ENCODE assay signal across 8 cellular contexts in genomic region chr5:60843693-60844428, GRCh38. TPM values are rescaled to one million over a fixed set of nuclear protein-coding genes. Genes with fewer than 3 reads are reported as not detected.
A peak's percentile ranks its signal among the peaks of the same experiment; 100 is the strongest.
DNase-seq lines count a peak whose midpoint lies in the region; ATAC-seq, FAIRE-seq and TF ChIP-seq lines count a peak whose summit lies in the region.

Gene ELOVL7 (minus strand): TSS chr5:60844269. CDS start chr5:60787397, 56,872 bp downstream.

- POLR2A ChIA-PET in IMR-90 (lab: Charles Lee; ENCODE audit: unreplicated experiment) (no interaction called here), K562 (lab: Yijun Ruan, JAX) (interaction anchor here (0.6 to 1.6 kb wide), 4 partner anchors 9 to 1886 kb away, joined by 3 to 7 read pairs (median 3); no protein-coding TSS in a partner anchor)

- no peak within 1 kb of the TSS for H2AK5ac ChIP-seq in IMR-90 (ENCODE audit: low read depth, low read length)

- CTCF ChIA-PET in IMR-90 (lab: Yijun Ruan, JAX) = interaction anchor here (0.5 to 0.6 kb wide), 2 partner anchors 9 to 14 kb away, joined by 3 read pairs; no protein-coding TSS in a partner anchor
- CTCF ChIA-PET in K562 (lab: Yijun Ruan, JAX; ENCODE audit: low intra/inter-chr PET ratio) = no interaction called here

- H2AFZ ChIP-seq in IMR-90 (replicated peaks; ENCODE audit: low read length, poor library complexity) = peak within 1 kb of the TSS; percentile 88
- peak within 1 kb of the TSS; percentile 87 for H2AFZ ChIP-seq in K562 (ENCODE audit: low read depth, low read length)

- H3K18ac ChIP-seq in IMR-90 (ENCODE audit: low read depth, low read length) = no peak within 1 kb of the TSS

- in situ Hi-C loops in IMR-90 (cut with MboI; ENCODE audit: low sequenced_read_pairs) = no loop called here
- in situ Hi-C loops in K562 (cut with MboI) = no loop called here

- H3K9ac ChIP-seq in IMR-90 (ENCODE audit: low read depth, low read length) (no peak within 1 kb of the TSS), K562 (ENCODE audit: insufficient read depth in 1 of 2, low read depth in 2 of 2, low read length in 2 of 2) (peak within 1 kb of the TSS; percentile 56 to 89)

- TF ChIP-seq CTCF in IMR-90 (conservative IDR thresholded peaks at IDR 0.05; ENCODE audit: low read depth, low read length) (0 out of 2 replicates have a peak, but pooled peaks have one; percentile 27), K562 (IDR thresholded peaks at IDR 0.05 in 2 of 3, conservative IDR thresholded peaks at IDR 0.05 in 1 of 3; ENCODE audit: insufficient read depth in 2 of 3, low read depth in 1 of 3, low read length in 3 of 3) (peak; percentile 28 to 69 (median 59); a peak in 4 of 6 replicates)

- H3K56ac ChIP-seq in IMR-90 (ENCODE audit: extremely low read depth, insufficient read depth, low read length) = no peak within 1 kb of the TSS

- no peak within 1 kb of the TSS for H4K8ac ChIP-seq in IMR-90 (ENCODE audit: low read depth in 2 of 2, low read length in 2 of 2)

- no TSS peak for BruUV-seq in IMR-90 (replicated peaks; lab: Mats Ljungman, UMichigan)
- BruUV-seq in K562 (replicated peaks; lab: Mats Ljungman, UMichigan) = no TSS peak

- H3K4me1 ChIP-seq in IMR-90 (ENCODE audit: control insufficient read depth, insufficient read depth, low read length) = no peaks in the 10 kb centered on the region; the same call in 1 of the 2 replicates
- H3K4me1 ChIP-seq in K562 (replicated peaks in 1 of 2; ENCODE audit: control insufficient read depth in 2 of 2, insufficient read depth in 2 of 2, low read length in 2 of 2) = peaks cover 5 to 14% of the 10 kb centered on the region in 2 experiments; a peak in 4 of 5 replicates

- intact Hi-C loops in IMR-90 (cut with micrococcal nuclease) = loop anchor here (5.0 to 10.0 kb wide), 2 partner anchors 139 to 1872 kb away; partner anchors contain the start of gene DEPDC1B
- intact Hi-C loops in K562 (cut with micrococcal nuclease) = loop anchor here (5.0 to 10.0 kb wide), 3 partner anchors 142 to 321 kb away; partner anchors contain the start of genes DEPDC1B and SMIM15

- WGBS in IMR-90 (ENCODE audit: extremely low coverage in 2 of 2, insufficient read length in 1 of 2), 2 experiments = 1% methylated on average over 22 of the region's 98 CpGs; no CpG with 5 or more reads in 1 of the 2 experiments
- under 1% methylated on average over 46 of the region's 98 CpGs for WGBS in K562 (ENCODE audit: insufficient coverage, low coverage, missing lambda C conversion rate)

- H4K91ac ChIP-seq in IMR-90 (ENCODE audit: insufficient read depth, low read depth, low read length) = no peak within 1 kb of the TSS

- no peak within 1 kb of the TSS for H4K5ac ChIP-seq in IMR-90 (ENCODE audit: low read depth, low read length)

- H2BK20ac ChIP-seq in IMR-90 (ENCODE audit: low read depth, low read length) = no peak within 1 kb of the TSS

- no peak within 1 kb of the TSS for H3K4ac ChIP-seq in IMR-90 (ENCODE audit: low read depth, low read length)

- dilution Hi-C loops in IMR-90 (cut with HindIII; ENCODE audit: low sequenced_read_pairs, unreplicated experiment) = no loop called here

- H3K27ac ChIP-seq in IMR-90 (ENCODE audit: insufficient read depth, low read length) (no peak within 1 kb of the TSS), K562 (ENCODE audit: extremely low read depth, low read depth, low read length) (peak within 1 kb of the TSS; percentile 44; the same call in 2 of the 3 replicates), skin epidermis (peak within 1 kb of the TSS in 20 of 21 experiments; percentile 7 to 88 (median 70))

- no peak for FAIRE-seq in K562 (lab: Jason Lieb, UNC)

- ATAC-seq in GM21723 (IDR thresholded peaks at IDR 0.05; ENCODE audit: unreplicated experiment) (peak; percentile 96), IMR-90 (ENCODE audit: low read depth) (peak; percentile 93), K562 (peak; percentile 97)

- TF ChIP-seq RAD21 in IMR-90 (IDR thresholded peaks at IDR 0.05; ENCODE audit: low read length) = no peak
- peak; percentile 36 to 48; a peak in 3 of 4 replicates for TF ChIP-seq RAD21 in K562 (CRISPR knock-in tag; conservative IDR thresholded peaks at IDR 0.05 in 1 of 2, IDR thresholded peaks at IDR 0.05 in 1 of 2)

- H4K20me1 ChIP-seq in IMR-90 (ENCODE audit: insufficient read depth, low read length) (no peaks in the 10 kb centered on the region), K562 (replicated peaks; ENCODE audit: control insufficient read depth, insufficient read depth, low read length) (no peaks in the 10 kb centered on the region)

- peaks cover 6% of the 10 kb centered on the region; the same call in 1 of the 3 replicates for H3K79me2 ChIP-seq in K562 (ENCODE audit: control insufficient read depth, insufficient read depth, low read length)

- H2AK9ac ChIP-seq in IMR-90 (replicated peaks; ENCODE audit: low read depth, low read length, poor library complexity) = no peak within 1 kb of the TSS

- TF ChIP-seq EP300 in K562 (IDR thresholded peaks at IDR 0.05; ENCODE audit: low read length) = no peak

- H3K14ac ChIP-seq in IMR-90 (replicated peaks; ENCODE audit: low read depth, low read length) = no peak within 1 kb of the TSS

- H3K4me3 ChIP-seq in GM08714 (ENCODE audit: low read length) (peak within 1 kb of the TSS; percentile 72), IMR-90 (ENCODE audit: insufficient read depth, low read depth, low read length) (peak within 1 kb of the TSS; percentile 79), K562 (peak within 1 kb of the TSS; percentile 68), skin epidermis (peak within 1 kb of the TSS; percentile 54 to 81 (median 69))

- no peak within 1 kb of the TSS for H2BK120ac ChIP-seq in IMR-90 (ENCODE audit: low read depth, low read length)

- H3K36me3 ChIP-seq in IMR-90 (ENCODE audit: control insufficient read depth, insufficient read depth, low read length) = no peaks in the 10 kb centered on the region
- H3K36me3 ChIP-seq in K562 (ENCODE audit: control insufficient read depth, insufficient read depth, low read length) = no peaks in the 10 kb centered on the region

- peaks cover 49% of the 10 kb centered on the region for H3K27me3 ChIP-seq in IMR-90 (ENCODE audit: control insufficient read depth, insufficient read depth, low read length)
- H3K27me3 ChIP-seq in K562 (ENCODE audit: control insufficient read depth in 2 of 2, insufficient read depth in 2 of 2, low read length in 2 of 2) = peaks cover 0 to 14% of the 10 kb centered on the region in 2 experiments; a peak in 3 of 5 replicates

- no peak within 1 kb of the TSS for H3K23ac ChIP-seq in IMR-90 (ENCODE audit: low read depth, low read length)

- peak; percentile 11 for DNase-seq in IMR-90
- DNase-seq in SHP77 (lab: John Stamatoyannopoulos, UW) = peak; percentile 64 to 78
- DNase-seq in K562 (ENCODE audit: extremely low read depth in 1 of 4, low spot score in 3 of 4) = peak; percentile 77 to 87 (median 82)
- DNase-seq in iPS-NIHi7 (ENCODE audit: extremely low spot score) = peak; percentile 92
- no peak for DNase-seq in NK-92 (lab: John Stamatoyannopoulos, UW; ENCODE audit: unreplicated experiment)

- H3K9me1 ChIP-seq in IMR-90 (ENCODE audit: insufficient read depth, low read length) (no peaks in the 10 kb centered on the region), K562 (ENCODE audit: control insufficient read depth, insufficient read depth, low read length) (no peaks in the 10 kb centered on the region)

- H2BK5ac ChIP-seq in IMR-90 (ENCODE audit: low read depth, low read length, poor library complexity, severe bottlenecking) = no peak within 1 kb of the TSS

- no peaks in the 10 kb centered on the region for H3K79me1 ChIP-seq in IMR-90 (ENCODE audit: low read depth in 1 of 2, low read length in 2 of 2)

- TF ChIP-seq POLR2A in IMR-90 (IDR thresholded peaks at IDR 0.05; ENCODE audit: low read depth, low read length) = no peak
- TF ChIP-seq POLR2A in K562 (conservative IDR thresholded peaks at IDR 0.05) = peak; percentile 48; the same call in 1 of the 2 replicates

- H3K4me2 ChIP-seq in IMR-90 (ENCODE audit: low read depth, low read length) (peak within 1 kb of the TSS; percentile 86), K562 (ENCODE audit: insufficient read depth, low read length) (peak within 1 kb of the TSS; percentile 79)

- no peak within 1 kb of the TSS for H2BK15ac ChIP-seq in IMR-90 (ENCODE audit: low read depth, low read length)

- H3K9me3 ChIP-seq in IMR-90 (ENCODE audit: control insufficient read depth, insufficient read depth, low read length) (no peaks in the 10 kb centered on the region), K562 (replicated peaks; ENCODE audit: control insufficient read depth, insufficient read depth, low read depth, low read length) (no peaks in the 10 kb centered on the region)

TF ChIP-seq in IMR-90, 13 proteins besides CTCF, POLR2A, EP300 and RAD21 (continues in another document):
- no peak for TF ChIP-seq NFE2L2 (IDR thresholded peaks at IDR 0.05; ENCODE audit: low read depth, low read length)

TF ChIP-seq in K562, 482 proteins besides CTCF, POLR2A, EP300 and RAD21 (continues in another document):
- TF ChIP-seq CHD4 (IDR thresholded peaks at IDR 0.05; ENCODE audit: insufficient read depth, insufficient replicate concordance, low read depth, low read length, poor library complexity, severe bottlenecking) = no peak

RNA-seq across cellular contexts. Expression of gene ELOVL7, which starts in this region (rescaled TPM):
- 0.18 TPM in 1 of 2 replicates, not detected in the other for total RNA-seq in IMR-90 (2012; rRNA removed)
- polyA plus RNA-seq in IMR-90 (2012; rRNA removed) = not detected in 2 replicates
- polyA plus RNA-seq in IMR-90 (2012; cell fraction: cytosol; rRNA removed) = not detected in 2 replicates
- polyA plus RNA-seq in IMR-90 (2012; cell fraction: nucleus; rRNA removed; ENCODE audit: low replicate concordance) = 0.08 and 0.25 TPM in 2 replicates
- 3.7 and 5.9 TPM in 2 replicates for total RNA-seq in K562 (2011; cell fraction: chromatin; rRNA removed; ENCODE audit: low replicate concordance)
- total RNA-seq in K562 (2011; cell fraction: nucleolus; rRNA removed) = 1.3 and 3.4 TPM in 2 replicates
- total RNA-seq in K562 (2011; cell fraction: nucleoplasm; rRNA removed) = 4.6 and 7.0 TPM in 2 replicates
- 4.5 and 5.8 TPM in 2 replicates for total RNA-seq in K562 (2014; rRNA removed)
- total RNA-seq in K562 (2014; rRNA removed; fragmentation: Illumina TruSeq; extraction: Trizol) = 12.3 and 15.0 TPM in 2 replicates
- 6.7 and 8.2 TPM in 2 replicates for total RNA-seq in K562 (2015; rRNA removed; fragmentation: Illumina TruSeq; extraction: Trizol)
- 9.4 and 11.6 TPM in 2 replicates for total RNA-seq in K562 (2021)
- polyA plus RNA-seq in K562 (2011; rRNA removed) = 6.7 and 26.7 TPM in 2 replicates
- 1.6 and 15.0 TPM in 2 replicates for polyA plus RNA-seq in K562 (2011; cell fraction: cytosol; rRNA removed)
- 2.0 and 14.5 TPM in 2 replicates for polyA plus RNA-seq in K562 (2011; cell fraction: nucleus; rRNA removed)
- 6.4 and 13.8 TPM in 2 replicates for polyA plus RNA-seq in K562 (2012)
- polyA plus RNA-seq in K562 (2014; fragmentation: Illumina TruSeq; extraction: Trizol) = 11.3 and 11.4 TPM in 2 replicates
- polyA plus RNA-seq in K562 (2014; fragmentation: Nextera tagmentation; extraction: Ambion mirVana) = 1 to 10 TPM; 4.6 to 5.6 TPM
- polyA plus RNA-seq in K562 (2014; rRNA removed) = 6.9 and 8.9 TPM in 2 replicates
- 6.7 and 30.9 TPM in 2 replicates for polyA minus RNA-seq in K562 (2011; rRNA and poly(A)+ RNA removed)
- polyA minus RNA-seq in K562 (2011; cell fraction: cytosol; rRNA and poly(A)+ RNA removed) = 4.1 and 12.1 TPM in 2 replicates
- polyA minus RNA-seq in K562 (2011; cell fraction: nucleus; rRNA and poly(A)+ RNA removed) = 0.81 and 6.9 TPM in 2 replicates

Comparison
In these comparisons a context has a peak if more than half of its experiments do, and no peak if none do; other contexts are left out.
1. Peak in DNase-seq, ATAC-seq, H3K4me3 ChIP-seq and H3K4me2 ChIP-seq in IMR-90; RNA of the gene not detected or under 1 TPM.